28 cellular contexts compared by ENCODE assay signal in the genomic region with DNA sequence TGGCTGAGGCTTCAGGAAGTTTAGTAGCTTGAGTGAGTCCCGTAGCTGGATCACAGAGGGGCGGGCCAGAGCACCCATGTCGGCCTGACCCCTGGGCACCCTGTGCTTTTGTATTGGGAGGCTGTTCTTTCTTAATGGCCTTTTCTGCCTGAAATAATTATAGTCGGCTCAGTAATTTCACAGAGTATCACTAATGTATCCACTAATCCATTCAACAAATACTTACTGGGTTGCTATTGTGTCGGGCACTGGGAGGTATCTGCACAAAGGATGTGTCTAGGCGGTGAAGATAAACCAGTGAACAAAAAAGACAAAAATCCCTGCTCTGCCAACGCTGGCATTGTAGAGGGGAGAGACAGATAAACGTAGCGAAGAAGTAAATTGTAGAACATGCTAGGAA.
"Had no signal": no experiment of that assay in that cellular context is flagged by ENCODE, and none has a peak within 500 bp of the region (broad histone marks: within the 10 kb centered on the region; RNA-seq: fewer than 3 reads in every experiment).

No MANE protein-coding gene starts in this region.

- H3K27ac ChIP-seq: neutrophil, pancreas, prostate gland, right lobe of liver, sigmoid colon, suprapubic skin, testis, tibial artery, transverse colon, vagina had no signal

- H3K4me3 ChIP-seq: pancreas, prostate gland, right lobe of liver, sigmoid colon, suprapubic skin, testis, tibial artery, transverse colon, vagina had no signal

- H3K9me3 Mint-ChIP-seq: naive B cell; natural killer cell treated with Interleukin-12 subunit alpha and Interleukin-12 subunit beta and Interleukin-15 and Interleukin-18, amount 100 ng/mL, for 72 hours; stimulated activated naive CD8-positive, alpha-beta T cell treated with anti-CD3 and anti-CD28 coated beads, Interleukin-15, amount 100 ng/mL, for 72 hours; type B pancreatic cell had no signal

- DNase-seq: naive B cell; naive thymus-derived CD8-positive, alpha-beta T cell; nephron progenitor cell; nucleus accumbens; pancreas; right cardiac atrium; right lobe of liver; sigmoid colon; small intestine; stimulated activated CD4-positive, alpha-beta T cell treated with anti-CD3 and anti-CD28 coated beads, Interleukin-12 subunit alpha, Interleukin-12 subunit beta, amount 100 ng/mL, for 4 hours; stimulated activated CD4-positive, alpha-beta T cell treated with anti-CD3 and anti-CD28 coated beads, Interleukin-1b, Interleukin-23, amount 100 ng/mL, for 48 hours; stimulated activated CD4-positive, alpha-beta T cell treated with anti-CD3 and anti-CD28 coated beads, Interleukin-4, amount 100 ng/mL, for 1 hour; stimulated activated CD4-positive, alpha-beta T cell treated with anti-CD3 and anti-CD28 coated beads, Interleukin-4, amount 100 ng/mL, for 4 hours; stimulated activated CD8-positive, alpha-beta memory T cell treated with anti-CD3 and anti-CD28 coated beads, Interleukin-4, amount 100 ng/mL, for 48 hours; stimulated activated naive CD4-positive, alpha-beta T cell; stimulated activated naive CD8-positive, alpha-beta T cell treated with anti-CD3 and anti-CD28 coated beads, Interleukin-15, amount 100 ng/mL, for 72 hours; stimulated activated naive CD8-positive, alpha-beta T cell treated with anti-CD3 and anti-CD28 coated beads, Interleukin-15, Interleukin-2, amounts not matched to agents 100 U/mL and 50 U/mL, for 24 hours; substantia nigra; testis; transverse colon had no signal

- H3K4me1 Mint-ChIP-seq: naive B cell; stimulated activated memory B cell treated with anti-CD40 and anti-IgM and Interleukin-4, amounts not matched to agents 10 μg/mL and 1 μg/mL and 100 μg/mL, for 72 hours; stimulated activated naive CD8-positive, alpha-beta T cell treated with anti-CD3 and anti-CD28 coated beads, Interleukin-15, amount 100 ng/mL, for 72 hours had no signal

- H3K36me3 Mint-ChIP-seq: naive B cell; naive thymus-derived CD8-positive, alpha-beta T cell; natural killer cell treated with Interleukin-12 subunit alpha and Interleukin-12 subunit beta and Interleukin-15 and Interleukin-18, amount 100 ng/mL, for 72 hours; stimulated activated memory B cell treated with anti-CD40 and anti-IgM and Interleukin-4, amounts not matched to agents 10 μg/mL and 1 μg/mL and 100 μg/mL, for 72 hours; type B pancreatic cell had no signal

- H3K4me3 Mint-ChIP-seq: naive B cell; naive thymus-derived CD8-positive, alpha-beta T cell; natural killer cell treated with Interleukin-12 subunit alpha and Interleukin-12 subunit beta and Interleukin-15 and Interleukin-18, amount 100 ng/mL, for 72 hours; nephron progenitor cell; stimulated activated memory B cell treated with anti-CD40 and anti-IgM and Interleukin-4, amounts not matched to agents 10 μg/mL and 1 μg/mL and 100 μg/mL, for 72 hours; stimulated activated naive CD8-positive, alpha-beta T cell treated with anti-CD3 and anti-CD28 coated beads, Interleukin-15, amount 100 ng/mL, for 72 hours; type B pancreatic cell had no signal

- H3K27me3 ChIP-seq: right lobe of liver, testis, tibial artery, vagina had no signal

- H3K9me3 ChIP-seq: neutrophil, pancreas, prostate gland, right lobe of liver, sigmoid colon, suprapubic skin, testis, tibial artery, transverse colon, vagina had no signal

- ATAC-seq: naive thymus-derived CD8-positive, alpha-beta T cell; natural killer cell treated with Interleukin-12 subunit alpha and Interleukin-12 subunit beta and Interleukin-15 and Interleukin-18, amount 100 ng/mL, for 72 hours; pancreas; right cardiac atrium; right lobe of liver; stimulated activated memory B cell treated with anti-CD40 and anti-IgM and Interleukin-4, amounts not matched to agents 10 μg/mL and 1 μg/mL and 100 μg/mL, for 72 hours; stimulated activated naive CD8-positive, alpha-beta T cell treated with anti-CD3 and anti-CD28 coated beads, Interleukin-15, amount 100 ng/mL, for 72 hours; stimulated activated naive CD8-positive, alpha-beta T cell treated with anti-CD3 and anti-CD28 coated beads, Interleukin-15, Interleukin-2, amounts not matched to agents 100 U/mL and 50 U/mL, for 24 hours had no signal

- H3K4me1 ChIP-seq: pancreas, prostate gland, right lobe of liver, sigmoid colon, suprapubic skin, testis, transverse colon, vagina had no signal

- H3K27ac Mint-ChIP-seq: naive B cell; naive thymus-derived CD8-positive, alpha-beta T cell; natural killer cell treated with Interleukin-12 subunit alpha and Interleukin-12 subunit beta and Interleukin-15 and Interleukin-18, amount 100 ng/mL, for 72 hours; nephron progenitor cell; stimulated activated memory B cell treated with anti-CD40 and anti-IgM and Interleukin-4, amounts not matched to agents 10 μg/mL and 1 μg/mL and 100 μg/mL, for 72 hours; stimulated activated naive CD8-positive, alpha-beta T cell treated with anti-CD3 and anti-CD28 coated beads, Interleukin-15, amount 100 ng/mL, for 72 hours; type B pancreatic cell had no signal

- H3K36me3 ChIP-seq: neutrophil, pancreas, prostate gland, right lobe of liver, sigmoid colon, suprapubic skin, tibial artery, transverse colon, vagina had no signal
